Comparison of ENCODE assay signal across 8 cellular contexts in the genomic region with DNA sequence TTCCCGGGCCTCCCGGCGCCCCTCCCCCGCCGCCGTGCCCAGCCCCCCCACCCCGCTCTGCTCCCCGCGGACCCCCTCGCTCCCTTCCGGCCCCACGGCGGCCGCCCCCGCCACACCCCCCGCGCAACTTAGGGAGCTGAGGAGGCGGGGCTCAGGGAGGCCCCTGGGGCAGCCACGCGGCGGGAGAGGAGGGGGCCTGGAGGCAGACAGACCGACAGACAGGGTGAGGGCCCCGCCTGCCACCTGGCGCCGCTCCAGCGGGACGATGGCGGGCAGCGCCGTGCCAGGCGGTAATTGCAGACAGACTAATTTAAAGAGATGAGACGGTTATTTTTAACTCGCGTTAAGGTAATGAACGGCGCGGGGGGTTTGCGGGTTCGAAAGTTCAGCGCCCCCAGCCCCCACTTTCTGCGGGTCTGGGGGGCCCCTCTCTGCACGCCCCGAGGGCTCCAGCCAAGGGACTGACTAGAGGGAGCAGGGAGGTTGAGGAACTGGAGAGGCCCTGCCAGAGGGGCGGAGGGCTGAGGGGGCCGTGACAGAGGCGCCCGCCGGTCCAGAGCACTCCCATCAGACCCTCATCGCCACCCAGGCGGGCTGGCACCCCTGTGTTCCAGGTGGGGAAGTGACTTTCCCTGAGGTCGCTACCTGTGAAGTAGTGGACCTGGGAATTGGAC. TPM values are rescaled to one million over a fixed set of nuclear protein-coding genes. Genes with fewer than 3 reads are reported as not detected.
A peak's percentile ranks its signal among the peaks of the same experiment; 100 is the strongest.
DNase-seq lines count a peak whose midpoint lies in the region; ATAC-seq, FAIRE-seq and TF ChIP-seq lines count a peak whose summit lies in the region.

No MANE protein-coding gene starts in this region.

- dilution Hi-C loops in endothelial cell of umbilical vein (cut with MboI; ENCODE audit: extremely low pct_ligation_motif_present, low sequenced_read_pairs), result no loop called here

- no TSS peak for BruUV-seq in A673 (replicated peaks; lab: Mats Ljungman, UMichigan)
- no TSS peak for BruUV-seq in endothelial cell of umbilical vein (replicated peaks; lab: Mats Ljungman, UMichigan)

- peak overlapping the region; percentile 82 for H3K27ac ChIP-seq in A673 (ENCODE audit: low read depth, low read length, poor library complexity, severe bottlenecking)
- peak overlapping the region; percentile 62 for H3K27ac ChIP-seq in KMS-11
- H3K27ac ChIP-seq in endothelial cell of umbilical vein (ENCODE audit: insufficient read depth, low read depth, low read length), result no peak overlapping the region

- TF ChIP-seq POLR2A in endothelial cell of umbilical vein (IDR thresholded peaks at IDR 0.05; ENCODE audit: low read depth, low read length), result no peak

- H3K9me3 ChIP-seq in A673 (ENCODE audit: low read depth, low read length, poor library complexity, severe bottlenecking), result no peaks in the 10 kb centered on the region
- H3K9me3 ChIP-seq in T-helper 17 cell (ENCODE audit: control insufficient read depth, low read length, poor library complexity, severe bottlenecking), result no peaks in the 10 kb centered on the region
- H3K9me3 ChIP-seq in endothelial cell of umbilical vein (replicated peaks; ENCODE audit: control insufficient read depth, insufficient read depth, low read length), result no peaks in the 10 kb centered on the region

- H3K4me2 ChIP-seq in KMS-11, result peak overlapping the region; percentile 99
- H3K4me2 ChIP-seq in endothelial cell of umbilical vein (ENCODE audit: insufficient read depth, low read length), result peak overlapping the region; percentile 25

- H3K4me3 Mint-ChIP-seq in T-helper 17 cell, result peak overlapping the region; percentile 62

- H3K79me2 ChIP-seq in KMS-11 (ENCODE audit: insufficient read depth, low read depth) (peaks cover 23% of the 10 kb centered on the region; the same call in 1 of the 2 replicates), endothelial cell of umbilical vein (ENCODE audit: control insufficient read depth, insufficient read depth, low read length) (no peaks in the 10 kb centered on the region)

- H3K27ac Mint-ChIP-seq in T-helper 17 cell, result peak overlapping the region; percentile 16

- H3K4me1 ChIP-seq in A673 (ENCODE audit: insufficient read depth, low read length, poor library complexity, severe bottlenecking), result peaks cover 47% of the 10 kb centered on the region
- H3K4me1 ChIP-seq in KMS-11 (ENCODE audit: low read depth, poor library complexity, severe bottlenecking), result peaks cover 79% of the 10 kb centered on the region
- no peaks in the 10 kb centered on the region for H3K4me1 ChIP-seq in endothelial cell of umbilical vein (ENCODE audit: control insufficient read depth, extremely low read depth, insufficient read depth, low read length)

- H2AFZ ChIP-seq in KMS-11 (ENCODE audit: low read depth) (peak overlapping the region; percentile 93), endothelial cell of umbilical vein (ENCODE audit: low read depth, low read length) (peak overlapping the region; percentile 7)

- H3K36me3 Mint-ChIP-seq in T-helper 17 cell (ENCODE audit: low read depth), result peaks cover 11% of the 10 kb centered on the region

- peaks cover 4% of the 10 kb centered on the region for H3K36me3 ChIP-seq in A673 (ENCODE audit: insufficient read depth, low read length, poor library complexity, severe bottlenecking)
- no peaks in the 10 kb centered on the region for H3K36me3 ChIP-seq in KMS-11 (ENCODE audit: insufficient read depth)
- H3K36me3 ChIP-seq in endothelial cell of umbilical vein (ENCODE audit: control insufficient read depth in 2 of 2, extremely low read depth in 1 of 2, insufficient read depth in 2 of 2, low read length in 2 of 2), result no peaks in the 10 kb centered on the region

- TF ChIP-seq CTCF in A673 (conservative IDR thresholded peaks at IDR 0.05; ENCODE audit: low read depth, low read length) (no peak), KMS-11 (conservative IDR thresholded peaks at IDR 0.05; ENCODE audit: low read depth, low read length) (no peak), endothelial cell of umbilical vein (IDR thresholded peaks at IDR 0.05; ENCODE audit: extremely low read depth in 1 of 2, insufficient read depth in 1 of 2, low read depth in 1 of 2, low read length in 2 of 2) (no peak), retinal pigment epithelial cell (conservative IDR thresholded peaks at IDR 0.05; ENCODE audit: low read depth, low read length) (no peak)

- peaks cover 48% of the 10 kb centered on the region for H3K27me3 Mint-ChIP-seq in T-helper 17 cell

- H3K9me1 ChIP-seq in endothelial cell of umbilical vein (replicated peaks; ENCODE audit: control insufficient read depth, extremely low read depth, insufficient read depth, low read length), result no peaks in the 10 kb centered on the region

- DNase-seq in A673 (ENCODE audit: low spot score), result peak; percentile 62
- DNase-seq in T-helper 17 cell, result peak in 2 of 3 donors; percentile 39 to 51
- no peak for DNase-seq in endothelial cell of umbilical vein (ENCODE audit: low read depth, low spot score)
- peak; percentile 39 for DNase-seq in retinal pigment epithelial cell (ENCODE audit: low read depth)
- no peak for DNase-seq in AML-193 (lab: John Stamatoyannopoulos, UW)

- H3K27me3 ChIP-seq in A673 (replicated peaks; ENCODE audit: insufficient read depth, low read depth, low read length, poor library complexity) (no peaks in the 10 kb centered on the region), KMS-11 (ENCODE audit: insufficient read depth, low read depth) (no peaks in the 10 kb centered on the region), endothelial cell of umbilical vein (ENCODE audit: control insufficient read depth in 2 of 2, insufficient read depth in 2 of 2, low read length in 2 of 2) (peaks cover 30 to 40% of the 10 kb centered on the region in 2 experiments)

- peaks cover 14% of the 10 kb centered on the region for H3K4me1 Mint-ChIP-seq in T-helper 17 cell

- peak; percentile 51 for ATAC-seq in T-helper 17 cell
- ATAC-seq in GM21737 (IDR thresholded peaks at IDR 0.05; ENCODE audit: unreplicated experiment), result no peak
- no peak for ATAC-seq in HG03196 (IDR thresholded peaks at IDR 0.05; ENCODE audit: unreplicated experiment)

- peak overlapping the region; percentile 91 for H3K9ac ChIP-seq in KMS-11
- no peak overlapping the region for H3K9ac ChIP-seq in endothelial cell of umbilical vein (replicated peaks; ENCODE audit: extremely low read depth, insufficient read depth, low read length)

- intact Hi-C loops in A673 (cut with micrococcal nuclease; ENCODE audit: unreplicated experiment), result no loop called here
- intact Hi-C loops in endothelial cell of umbilical vein (cut with micrococcal nuclease), result no loop called here

- CTCF ChIA-PET in A673 (lab: Charles Lee) (interaction anchor here (0.6 kb wide), 1 partner anchor 85 kb away, joined by 4 read pairs; no protein-coding TSS in a partner anchor), endothelial cell of umbilical vein (lab: Charles Lee) (interaction anchor here (1.1 kb wide), 1 partner anchor 84 kb away, joined by 4 read pairs; no protein-coding TSS in a partner anchor)

- POLR2A ChIA-PET in A673 (lab: Charles Lee; ENCODE audit: low non-redundant PET), result interaction anchor here (0.6 kb wide), 1 partner anchor 94 kb away, joined by 3 read pairs; no protein-coding TSS in a partner anchor
- POLR2A ChIA-PET in endothelial cell of umbilical vein (lab: Charles Lee), result no interaction called here

- FAIRE-seq in endothelial cell of umbilical vein (lab: Jason Lieb, UNC), result no peak

- H4K20me1 ChIP-seq in KMS-11 (ENCODE audit: insufficient read depth) (no peaks in the 10 kb centered on the region), endothelial cell of umbilical vein (replicated peaks; ENCODE audit: control insufficient read depth, extremely low read depth, insufficient read depth, low read length) (no peaks in the 10 kb centered on the region)

- H3K4me3 ChIP-seq in A673 (ENCODE audit: low read depth, low read length, poor library complexity, severe bottlenecking) (peak overlapping the region; percentile 59), KMS-11 (IDR thresholded peaks at IDR 0.05; ENCODE audit: insufficient read depth, low read depth, low read length) (peak overlapping the region; percentile 21), endothelial cell of umbilical vein (replicated peaks in 1 of 3; ENCODE audit: insufficient read depth in 1 of 3, low read depth in 1 of 3, low read length in 3 of 3) (peak overlapping the region in 1 of 3 experiments; percentile 13), retinal pigment epithelial cell (ENCODE audit: low read length) (peak overlapping the region; percentile 51)

TF ChIP-seq in endothelial cell of umbilical vein, 7 proteins besides CTCF, POLR2A, EP300 and RAD21:
- TF ChIP-seq FOS (IDR thresholded peaks at IDR 0.05; ENCODE audit: borderline replicate concordance, insufficient read depth, low read length) (no peak), GATA2 (IDR thresholded peaks at IDR 0.05; ENCODE audit: insufficient read depth, insufficient read length, low read depth, low read length) (no peak), EZH2 (IDR thresholded peaks at IDR 0.05; ENCODE audit: borderline replicate concordance, low read depth, low read length, severe bottlenecking) (peak; percentile 50), POLR2AphosphoS5 (IDR thresholded peaks at IDR 0.05; ENCODE audit: insufficient read depth, low read depth, low read length) (no peak)
- TF ChIP-seq, protein P1, sequence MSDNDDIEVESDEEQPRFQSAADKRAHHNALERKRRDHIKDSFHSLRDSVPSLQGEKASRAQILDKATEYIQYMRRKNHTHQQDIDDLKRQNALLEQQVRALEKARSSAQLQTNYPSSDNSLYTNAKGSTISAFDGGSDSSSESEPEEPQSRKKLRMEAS (IDR thresholded peaks at IDR 0.05; ENCODE audit: insufficient read depth, insufficient read length), result no peak

RNA-seq across cellular contexts. Expression of a gene that starts 5.3 kb away (rescaled TPM):
- total RNA-seq in A673 (2021) (6.1 and 7.6 TPM in 2 replicates), T-helper 17 cell (1 to 10 TPM in 1 of 2 donors, under 1 TPM in 1; 0.86 to 1.8 TPM), endothelial cell of umbilical vein (0.18 and 0.38 TPM in 2 replicates)
- polyA plus RNA-seq in endothelial cell of umbilical vein, result 0.04 and 0.05 TPM in 2 replicates
- polyA plus RNA-seq in endothelial cell of umbilical vein (2011; cell fraction: cytosol; rRNA removed), result 0.04 TPM in 1 of 2 replicates, not detected in the other
- polyA plus RNA-seq in endothelial cell of umbilical vein (2011; cell fraction: nucleus; rRNA removed), result 0.05 TPM in 1 of 2 replicates, not detected in the other
- polyA plus RNA-seq in endothelial cell of umbilical vein (2012), result 0.15 and 0.50 TPM in 2 replicates
- 0.19 TPM in 1 of 2 replicates, not detected in the other for polyA minus RNA-seq in endothelial cell of umbilical vein
- 0.82 TPM for polyA minus RNA-seq in endothelial cell of umbilical vein (2011; cell fraction: cytosol; rRNA and poly(A)+ RNA removed)
- 0.43 TPM in 1 of 2 replicates, not detected in the other for polyA minus RNA-seq in endothelial cell of umbilical vein (2011; cell fraction: nucleus; rRNA and poly(A)+ RNA removed)

Comparison
In these comparisons a context has a peak if more than half of its experiments do, and no peak if none do; other contexts are left out.
1. DNase-seq: peak in A673 (single experiment), T-helper 17 cell (2 of 3) and retinal pigment epithelial cell (single experiment); none in endothelial cell of umbilical vein (single experiment) and AML-193 (0 of 2).